Comparison of ENCODE assay signal across 22 cellular contexts in genomic region chr18:54551590-54551989, GRCh38. TPM values are rescaled to one million over a fixed set of nuclear protein-coding genes. Genes with fewer than 3 reads are reported as not detected.
DNase-seq lines count a peak whose midpoint lies in the region; ATAC-seq and TF ChIP-seq lines count a peak whose summit lies in the region.
"Had no signal": no experiment of that assay in that cellular context is flagged by ENCODE, and none has a peak within 500 bp of the region (broad histone marks: within the 10 kb centered on the region; RNA-seq: fewer than 3 reads in every experiment).

No MANE protein-coding gene starts in this region.

- no CpG with 5 or more reads among the region's 1 CpG for WGBS in neuronal stem cell (ENCODE audit: extremely low coverage in 2 of 2, insufficient read length in 2 of 2, insufficient replicate concordance in 1 of 2), 2 donors
- WGBS in heart left ventricle, 4 donors: 86 to 96% (median 89%) methylated on average over 1 of the region's 1 CpG

- peak; percentile 2 for DNase-seq in NCI-H82 (lab: John Stamatoyannopoulos, UW)
- DNase-seq in NCI-H82 treated with DMSO at 0.1 percent for 48 hours (lab: John Stamatoyannopoulos, UW; ENCODE audit: unreplicated experiment): no peak
- peak; percentile 0 for DNase-seq in HFF-Myc (ENCODE audit: extremely low read depth, low read depth)
- peak; percentile 28 for DNase-seq in OCI-M1 (lab: John Stamatoyannopoulos, UW)
- DNase-seq in neuronal stem cell (ENCODE audit: low spot score): peak; percentile 9
- DNase-seq in NOMO-1 treated with dmso at 0.1 percent for 144 hours (lab: John Stamatoyannopoulos, UW; ENCODE audit: unreplicated experiment): no peak
- no peak for DNase-seq in heart left ventricle
- DNase-seq: BE2C, COR-L47, GF-D8, KG1, NCI-H1048, NCI-H1436 treated with DMSO at 0.1 percent for 48 hours, NCI-H1930, NCI-H2227 treated with DMSO at 0.1 percent for 48 hours, NCI-H510A, Right ventricle myocardium superior, T-helper 17 cell had no signal

- no peak for TF ChIP-seq POLR2A in heart left ventricle (IDR thresholded peaks at IDR 0.05)

- no peak overlapping the region for H3K9ac ChIP-seq in neuronal stem cell (ENCODE audit: low read depth, low read length, poor library complexity)

- no peak overlapping the region for H2BK12ac ChIP-seq in neuronal stem cell (ENCODE audit: low read length)

- no peak overlapping the region for H2BK120ac ChIP-seq in neuronal stem cell (ENCODE audit: low read depth, low read length)

- no peaks in the 10 kb centered on the region for H3K36me3 ChIP-seq in neuronal stem cell (replicated peaks in 1 of 2; ENCODE audit: control insufficient read depth in 2 of 2, insufficient read depth in 2 of 2, low read length in 2 of 2)
- H3K36me3 ChIP-seq in heart left ventricle: no peaks in the 10 kb centered on the region
- H3K36me3 ChIP-seq: BE2C had no signal

- TF ChIP-seq CTCF in HFF-Myc (IDR thresholded peaks at IDR 0.05; ENCODE audit: low read depth, low read length, missing control alignments): no peak
- TF ChIP-seq CTCF in heart left ventricle (IDR thresholded peaks at IDR 0.05): no peak

- no peak overlapping the region for H3K23ac ChIP-seq in neuronal stem cell (ENCODE audit: low read depth, low read length, poor library complexity)

- ATAC-seq in HG03565 (IDR thresholded peaks at IDR 0.05; ENCODE audit: unreplicated experiment) (no peak), heart left ventricle (no peak)
- ATAC-seq: T-helper 17 cell had no signal

- H3K27ac ChIP-seq in neuronal stem cell (replicated peaks; ENCODE audit: low read length): no peak overlapping the region
- H3K27ac ChIP-seq in heart left ventricle: no peak overlapping the region

- H4K8ac ChIP-seq in neuronal stem cell (ENCODE audit: low read depth, low read length): no peak overlapping the region

- intact Hi-C loops in heart left ventricle (cut with DNase I): loop anchor here in 2 of 10 donors (10.0 kb wide), 1 partner anchor 433 kb away; no protein-coding TSS in a partner anchor

- H3K4me1 ChIP-seq in neuronal stem cell (ENCODE audit: control insufficient read depth in 2 of 2, insufficient read depth in 1 of 2, low read depth in 1 of 2, low read length in 2 of 2): no peaks in the 10 kb centered on the region
- no peaks in the 10 kb centered on the region for H3K4me1 ChIP-seq in heart left ventricle
- H3K4me1 ChIP-seq: BE2C had no signal

- H3K4me3 ChIP-seq in HFF-Myc (replicated peaks; ENCODE audit: low read depth, low read length) (no peak overlapping the region), neuronal stem cell (ENCODE audit: low read length in 2 of 2) (no peak overlapping the region), heart left ventricle (no peak overlapping the region)

- no peaks in the 10 kb centered on the region for H3K79me1 ChIP-seq in neuronal stem cell (ENCODE audit: low read depth, low read length)

- no peak overlapping the region for H2BK15ac ChIP-seq in neuronal stem cell (ENCODE audit: low read length)

- H3K4ac ChIP-seq in neuronal stem cell (ENCODE audit: low read length): no peak overlapping the region

- H2AFZ ChIP-seq in neuronal stem cell (ENCODE audit: low read length): no peak overlapping the region

- no peak overlapping the region for H3K14ac ChIP-seq in neuronal stem cell (ENCODE audit: low read length)

- no peak overlapping the region for H3K4me2 ChIP-seq in neuronal stem cell (ENCODE audit: insufficient read depth, low read length, poor library complexity, severe bottlenecking)

- H3K9me3 ChIP-seq in neuronal stem cell (replicated peaks in 1 of 2; ENCODE audit: control insufficient read depth in 2 of 2, insufficient read depth in 1 of 2, low read depth in 1 of 2, low read length in 2 of 2) (peaks cover 0 to 4% of the 10 kb centered on the region in 2 donors), heart left ventricle (peaks cover 0 to 21% (median 0%) of the 10 kb centered on the region in 12 donors)
- H3K9me3 ChIP-seq: BE2C had no signal

- no peak overlapping the region for H2BK5ac ChIP-seq in neuronal stem cell (ENCODE audit: low read length)

- H3K18ac ChIP-seq in neuronal stem cell (ENCODE audit: low read length): no peak overlapping the region

- H2AK5ac ChIP-seq in neuronal stem cell (ENCODE audit: low read depth, low read length): no peak overlapping the region

- no peak overlapping the region for H4K91ac ChIP-seq in neuronal stem cell (ENCODE audit: low read depth, low read length, poor library complexity)

- H3K27me3 ChIP-seq in neuronal stem cell (ENCODE audit: control insufficient read depth in 3 of 3, insufficient read depth in 3 of 3, low read depth in 1 of 3, low read length in 3 of 3) (peaks cover 0 to 2% (median 0%) of the 10 kb centered on the region in 3 experiments), heart left ventricle (no peaks in the 10 kb centered on the region)
- H3K27me3 ChIP-seq: BE2C had no signal

RNA-seq across cellular contexts. Expression of gene DYNAP, which starts 39.5 kb away (rescaled TPM):
- not detected for polyA plus RNA-seq in neuronal stem cell (2013, experiment 1 of 2)
- polyA plus RNA-seq in neuronal stem cell (2013, experiment 2 of 2): 0.04 TPM
- total RNA-seq in heart left ventricle: not detected
- not detected for polyA plus RNA-seq in heart left ventricle
- total RNA-seq: HT1080, Right ventricle myocardium superior, RPMI7951, SK-MEL-5, T-helper 17 cell had no signal

Comparison
In these comparisons a context has a peak if more than half of its experiments do, and no peak if none do; other contexts are left out.
1. DNase-seq: peak in NCI-H82 (single experiment), HFF-Myc (single experiment), OCI-M1 (single experiment) and neuronal stem cell (single experiment); none in NCI-H82 treated with DMSO at 0.1 percent for 48 hours (single experiment), NOMO-1 treated with dmso at 0.1 percent for 144 hours (single experiment) and heart left ventricle (0 of 5).